25 cellular contexts compared by ENCODE assay signal in genomic region chr18:70030728-70031127, GRCh38.
DNase-seq lines count a peak whose midpoint lies in the region; ATAC-seq, FAIRE-seq and TF ChIP-seq lines count a peak whose summit lies in the region.
"Had no signal": no experiment of that assay in that cellular context is flagged by ENCODE, and none has a peak within 500 bp of the region (broad histone marks: within the 10 kb centered on the region; RNA-seq: fewer than 3 reads in every experiment).

No MANE protein-coding gene starts in this region.

- H3K9ac ChIP-seq in neural cell (ENCODE audit: low read length), result peak overlapping the region; percentile 25
- H3K9ac ChIP-seq in mesendoderm (ENCODE audit: low read length), result no peak overlapping the region
- H3K9ac ChIP-seq: BLaER1 treated with 17β-estradiol and CSF1 and Interleukin-3, amounts not matched to agents 10 nM and 100 nM had no signal

- TF ChIP-seq CTCF in neural cell (IDR thresholded peaks at IDR 0.05; ENCODE audit: poor library complexity, severe bottlenecking), result no peak
- TF ChIP-seq CTCF in heart left ventricle (IDR thresholded peaks at IDR 0.05), result no peak

- intact Hi-C loops in heart left ventricle (cut with DNase I), result no loop called here

- no peak overlapping the region for H2AFZ ChIP-seq in neural cell (ENCODE audit: low read depth, low read length)

- in situ Hi-C loops in SK-MEL-5 (cut with HindIII; ENCODE audit: low pct_unique_long_range_greater_than_20kb, low sequenced_read_pairs), result no loop called here

- no peak overlapping the region for H3K23ac ChIP-seq in mesendoderm (ENCODE audit: low read length)

- no peak overlapping the region for H3K56ac ChIP-seq in mesendoderm (ENCODE audit: low read length)

- H2BK120ac ChIP-seq in mesendoderm (ENCODE audit: low read depth, low read length), result no peak overlapping the region

- H3K4me2 ChIP-seq in neural cell (ENCODE audit: low read length) (peak overlapping the region; percentile 62), mesendoderm (ENCODE audit: low read length) (no peak overlapping the region)
- H3K4me2 ChIP-seq: BLaER1 treated with 17β-estradiol and CSF1 and Interleukin-3, amounts not matched to agents 10 nM and 100 nM had no signal

- peak; percentile 53 for FAIRE-seq in GM19239 (lab: Jason Lieb, UNC)
- FAIRE-seq in urothelium cell line (lab: Jason Lieb, UNC), result no peak
- FAIRE-seq: A204.1, GM12878, GM18507 had no signal

- H3K79me1 ChIP-seq in mesendoderm (ENCODE audit: low read length), result no peaks in the 10 kb centered on the region

- no peak for ATAC-seq in heart left ventricle
- ATAC-seq in HG02840 (IDR thresholded peaks at IDR 0.05; ENCODE audit: low FRiP score, unreplicated experiment), result no peak
- ATAC-seq: CD8-positive, alpha-beta T cell; GM12878 had no signal

- peak; percentile 29 for TF ChIP-seq RAD21 in neural cell (conservative IDR thresholded peaks at IDR 0.05)

- H2BK15ac ChIP-seq in mesendoderm (replicated peaks; ENCODE audit: low read depth), result no peak overlapping the region

- no peaks in the 10 kb centered on the region for H3K79me2 ChIP-seq in neural cell (replicated peaks; ENCODE audit: insufficient read depth, low read length)
- no peaks in the 10 kb centered on the region for H3K79me2 ChIP-seq in mesendoderm (ENCODE audit: control insufficient read depth, insufficient read depth, low read length)

- no peak overlapping the region for H3K4ac ChIP-seq in mesendoderm (ENCODE audit: low read depth, low read length)

- H3K4me3 ChIP-seq in neural cell (ENCODE audit: low read length) (peak overlapping the region; percentile 49), heart left ventricle (no peak overlapping the region), mesendoderm (ENCODE audit: low read length) (no peak overlapping the region)
- H3K4me3 ChIP-seq: BLaER1 treated with 17β-estradiol and CSF1 and Interleukin-3, amounts not matched to agents 10 nM and 100 nM; GM12878 had no signal

- H3K27ac ChIP-seq in neural cell (ENCODE audit: low read length), result peak overlapping the region; percentile 65
- H3K27ac ChIP-seq in heart left ventricle, result no peak overlapping the region
- no peak overlapping the region for H3K27ac ChIP-seq in mesendoderm (ENCODE audit: low read depth, low read length)
- H3K27ac ChIP-seq: BLaER1 treated with 17β-estradiol and CSF1 and Interleukin-3, amounts not matched to agents 10 nM and 100 nM; C4-2B had no signal

- no peaks in the 10 kb centered on the region for H3F3A ChIP-seq in neural cell (ENCODE audit: insufficient read depth, low read length, poor library complexity, severe bottlenecking)

- no peaks in the 10 kb centered on the region for H3K4me1 ChIP-seq in heart left ventricle
- H3K4me1 ChIP-seq in mesendoderm (ENCODE audit: control insufficient read depth, low read depth, low read length), result no peaks in the 10 kb centered on the region
- H3K4me1 ChIP-seq: Caco-2 had no signal

- H3K9me3 ChIP-seq in neural cell (ENCODE audit: low read length), result no peaks in the 10 kb centered on the region
- no peaks in the 10 kb centered on the region for H3K9me3 ChIP-seq in heart left ventricle
- H3K9me3 ChIP-seq: Caco-2 had no signal

- no peak overlapping the region for H4K5ac ChIP-seq in mesendoderm (ENCODE audit: low read length)

- TF ChIP-seq POLR2A in heart left ventricle (IDR thresholded peaks at IDR 0.05), result no peak

- DNase-seq in GM19239 (ENCODE audit: insufficient read length, low spot score) (no peak), SK-MEL-5 (ENCODE audit: low read depth, low spot score) (peak; percentile 16), heart left ventricle (no peak), urothelium cell line (ENCODE audit: low spot score) (no peak), mesendoderm (no peak)
- DNase-seq: 8988T; ACHN; Caco-2; Calu3; CD4-positive, alpha-beta T cell; CD8-positive, alpha-beta T cell; DMS 273 treated with DMSO at 0.1 percent for 48 hours; DMS153; DMS53; DMS79; DND-41; EL; GDM1 had no signal

- no peaks in the 10 kb centered on the region for H4K20me1 ChIP-seq in neural cell (ENCODE audit: insufficient read depth)
- H4K20me1 ChIP-seq: BLaER1 treated with 17β-estradiol and CSF1 and Interleukin-3, amounts not matched to agents 10 nM and 100 nM had no signal

- H2AK5ac ChIP-seq in mesendoderm (ENCODE audit: low read length), result no peak overlapping the region

- no peak overlapping the region for H3K18ac ChIP-seq in mesendoderm (ENCODE audit: low read length)

- peak; percentile 64 for TF ChIP-seq EP300 in neural cell (conservative IDR thresholded peaks at IDR 0.05; ENCODE audit: poor library complexity, severe bottlenecking)

- no peaks in the 10 kb centered on the region for H3K9me2 ChIP-seq in neural cell (ENCODE audit: insufficient read depth, low read length)

- H3K36me3 ChIP-seq in neural cell (ENCODE audit: insufficient read depth, low read length) (no peaks in the 10 kb centered on the region), heart left ventricle (peaks cover 0 to 40% (median 22%) of the 10 kb centered on the region in 9 donors), mesendoderm (ENCODE audit: control insufficient read depth, insufficient read depth, low read length) (no peaks in the 10 kb centered on the region)

- no peak overlapping the region for H4K8ac ChIP-seq in mesendoderm (ENCODE audit: low read depth, low read length)

- no peak overlapping the region for H2BK5ac ChIP-seq in mesendoderm (ENCODE audit: low read length)

- H3K27me3 ChIP-seq in neural cell (ENCODE audit: insufficient read depth, low read depth, low read length) (no peaks in the 10 kb centered on the region), heart left ventricle (no peaks in the 10 kb centered on the region), mesendoderm (ENCODE audit: insufficient read depth, low read length, poor library complexity) (no peaks in the 10 kb centered on the region)
- H3K27me3 ChIP-seq: BLaER1 treated with 17β-estradiol and CSF1 and Interleukin-3, amounts not matched to agents 10 nM and 100 nM had no signal

- WGBS in heart left ventricle, 4 donors, result 71 to 90% (median 78%) methylated on average over 1 of the region's 1 CpG
- WGBS in mesendoderm (ENCODE audit: extremely low coverage, insufficient coverage, low lambda C conversion rate), result no CpG with 5 or more reads among the region's 1 CpG

TF ChIP-seq in neural cell, 6 proteins besides CTCF, POLR2A, EP300 and RAD21:
- TF ChIP-seq REST (IDR thresholded peaks at IDR 0.05; ENCODE audit: borderline replicate concordance) (peak; percentile 63), POLR2AphosphoS5 (IDR thresholded peaks at IDR 0.05) (peak; percentile 39), TAF1 (IDR thresholded peaks at IDR 0.05; ENCODE audit: low read depth) (no peak), SMC3 (conservative IDR thresholded peaks at IDR 0.05; ENCODE audit: poor library complexity) (no peak), EZH2 (IDR thresholded peaks at IDR 0.05; ENCODE audit: borderline replicate concordance, insufficient read depth, low read length, poor library complexity, severe bottlenecking) (no peak), MXI1 (conservative IDR thresholded peaks at IDR 0.05; ENCODE audit: poor library complexity, severe bottlenecking) (no peak)
TF ChIP-seq in neural cell: peak in this region for 2.
